ENCODE assay signal across 24 cellular contexts in the genomic region with DNA sequence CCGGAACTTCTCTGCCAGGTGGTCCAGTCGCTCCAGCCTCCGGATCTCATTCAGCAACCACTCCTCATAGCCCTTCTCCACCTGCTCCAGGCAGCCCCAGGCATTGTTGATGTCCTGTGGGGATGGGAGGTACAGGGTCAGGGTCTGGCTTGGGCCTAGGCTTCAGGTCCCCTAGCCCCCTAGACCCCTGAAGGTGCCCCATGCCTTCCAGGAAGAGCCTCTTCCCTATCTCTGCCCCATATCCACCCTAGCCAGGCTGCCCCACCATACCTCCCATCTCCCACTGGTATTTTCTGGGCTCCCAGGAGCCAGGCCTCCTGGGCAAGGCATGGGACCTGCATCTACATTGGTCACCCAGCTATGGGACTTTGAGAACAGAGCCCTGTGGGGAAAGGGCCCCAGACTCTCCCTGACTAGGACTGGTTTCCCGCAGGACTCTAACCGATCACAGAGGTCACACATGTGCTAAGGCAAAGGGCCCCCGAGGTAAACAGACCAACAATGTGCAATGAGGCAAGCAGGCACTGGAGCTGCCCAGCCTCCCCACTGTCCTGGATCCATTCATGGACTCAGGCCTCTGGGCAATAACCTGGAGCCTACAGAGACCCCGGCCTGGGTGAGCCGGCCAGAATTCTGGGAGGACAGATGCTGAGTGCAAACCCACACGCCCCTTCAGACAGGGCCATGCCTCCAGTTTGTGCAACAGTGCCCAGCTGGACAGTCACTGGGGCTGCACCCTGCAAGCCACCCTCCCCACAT.
DNase-seq lines count a peak whose midpoint lies in the region; ATAC-seq and TF ChIP-seq lines count a peak whose summit lies in the region.
"Had no signal": no experiment of that assay in that cellular context is flagged by ENCODE, and none has a peak within 500 bp of the region (broad histone marks: within the 10 kb centered on the region; RNA-seq: fewer than 3 reads in every experiment).

No MANE protein-coding gene starts in this region.

- H3K4me3 ChIP-seq in esophagus muscularis mucosa, result no peak overlapping the region
- no peak overlapping the region for H3K4me3 ChIP-seq in transverse colon
- H3K4me3 ChIP-seq: A549, body of pancreas, heart left ventricle, lung had no signal

- H3K27ac ChIP-seq in esophagus muscularis mucosa (replicated peaks in 1 of 4) (peak overlapping the region; percentile 83 to 98 (median 93)), transverse colon (peak overlapping the region in 3 of 4 donors; percentile 31 to 75 (median 39))
- H3K27ac ChIP-seq: body of pancreas had no signal

- WGBS in esophagus muscularis mucosa, result 93% methylated on average over 3 of the region's 9 CpGs
- WGBS in transverse colon (ENCODE audit: low coverage in 1 of 2), 2 donors, result 82% methylated on average over 9 of the region's 9 CpGs; no CpG with 5 or more reads in 1 of the 2 donors

- H3K27me3 ChIP-seq in esophagus muscularis mucosa (no peaks in the 10 kb centered on the region), transverse colon (no peaks in the 10 kb centered on the region)
- H3K27me3 ChIP-seq: body of pancreas, heart left ventricle had no signal

- H3K36me3 ChIP-seq in esophagus muscularis mucosa, result peaks cover 57 to 90% (median 86%) of the 10 kb centered on the region in 4 donors
- peaks cover 0 to 47% (median 14%) of the 10 kb centered on the region in 4 donors for H3K36me3 ChIP-seq in transverse colon

- TF ChIP-seq POLR2A in esophagus muscularis mucosa (IDR thresholded peaks at IDR 0.05; ENCODE audit: low read depth) (no peak), transverse colon (IDR thresholded peaks at IDR 0.05) (no peak)

- intact Hi-C loops in cardiac septum (cut with DNase I), result no loop called here
- intact Hi-C loops in left cardiac atrium (cut with DNase I), result no loop called here
- intact Hi-C loops in esophagus muscularis mucosa (cut with DNase I), result no loop called here
- intact Hi-C loops in posterior vena cava (cut with DNase I), result no loop called here
- intact Hi-C loops in transverse colon (cut with DNase I; ENCODE audit: low total_unique reads), result no loop called here

- TF ChIP-seq EP300 in esophagus muscularis mucosa (IDR thresholded peaks at IDR 0.05) (no peak), transverse colon (IDR thresholded peaks at IDR 0.05; ENCODE audit: low read depth) (no peak)

- in situ Hi-C loops in transverse colon (cut with MboI; ENCODE audit: low pct_ligation_motif_present in 1 of 4, low pct_unique_long_range_greater_than_20kb in 1 of 4, low sequenced_read_pairs in 3 of 4), result no loop called here

- H3K4me1 ChIP-seq in esophagus muscularis mucosa (peaks cover 14 to 93% (median 78%) of the 10 kb centered on the region in 4 donors), transverse colon (peaks cover 0 to 9% (median 2%) of the 10 kb centered on the region in 4 donors)
- H3K4me1 ChIP-seq: body of pancreas had no signal

- no peak for TF ChIP-seq CTCF in esophagus muscularis mucosa (IDR thresholded peaks at IDR 0.05)
- TF ChIP-seq CTCF in transverse colon (IDR thresholded peaks at IDR 0.05), result no peak

- H3K9me3 ChIP-seq in esophagus muscularis mucosa (no peaks in the 10 kb centered on the region), transverse colon (no peaks in the 10 kb centered on the region)
- H3K9me3 ChIP-seq: A549, body of pancreas, heart left ventricle, SK-N-SH had no signal

- peak; percentile 72 for DNase-seq in cardiac septum (ENCODE audit: low spot score)
- DNase-seq in left cardiac atrium, result no peak
- no peak for DNase-seq in esophagus muscularis mucosa (ENCODE audit: extremely low spot score)
- DNase-seq in posterior vena cava (ENCODE audit: low spot score), result peak; percentile 72
- no peak for DNase-seq in transverse colon
- no peak for DNase-seq in C1 segment of cervical spinal cord (lab: John Stamatoyannopoulos, UW)
- no peak for DNase-seq in DMS153 treated with DMSO at 0.1 percent for 48 hours (lab: John Stamatoyannopoulos, UW; ENCODE audit: unreplicated experiment)
- DNase-seq: activated CD4-positive, alpha-beta memory T cell treated with anti-CD3 and anti-CD28 coated beads for 36 hours; activated CD4-positive, CD25-positive, alpha-beta regulatory T cell treated with anti-CD3 and anti-CD28 coated beads, Interleukin-2, amount 50 U/mL, for 72 hours; activated CD8-positive, alpha-beta memory T cell treated with anti-CD3 and anti-CD28 coated beads, Interleukin-2, amount 50 U/mL, for 4 hours; cerebellar nuclear complex; DMS53; GDM1; heart left ventricle; kidney glomerular epithelial cell; NCI-H2081 treated with DMSO at 0.1 percent for 48 hours; NCI-H774; RPMI8226; SK-N-SH had no signal

- ATAC-seq in left cardiac atrium (no peak), HG03175 (IDR thresholded peaks at IDR 0.05; ENCODE audit: unreplicated experiment) (no peak)
- ATAC-seq: A549; activated T-helper 17 cell treated with anti-CD3 and anti-CD28 coated beads, Interleukin-2, amount 50 U/mL, for 72 hours; body of pancreas; heart left ventricle had no signal

Comparison
In these comparisons a context has a peak if more than half of its experiments do, and no peak if none do; other contexts are left out.
1. DNase-seq: peak in cardiac septum (single experiment) and posterior vena cava (single experiment); none in left cardiac atrium (single experiment), esophagus muscularis mucosa (single experiment), transverse colon (single experiment), C1 segment of cervical spinal cord (0 of 14) and DMS153 treated with DMSO at 0.1 percent for 48 hours (single experiment).